Comparison of ENCODE assay signal across 10 cellular contexts in the genomic region with DNA sequence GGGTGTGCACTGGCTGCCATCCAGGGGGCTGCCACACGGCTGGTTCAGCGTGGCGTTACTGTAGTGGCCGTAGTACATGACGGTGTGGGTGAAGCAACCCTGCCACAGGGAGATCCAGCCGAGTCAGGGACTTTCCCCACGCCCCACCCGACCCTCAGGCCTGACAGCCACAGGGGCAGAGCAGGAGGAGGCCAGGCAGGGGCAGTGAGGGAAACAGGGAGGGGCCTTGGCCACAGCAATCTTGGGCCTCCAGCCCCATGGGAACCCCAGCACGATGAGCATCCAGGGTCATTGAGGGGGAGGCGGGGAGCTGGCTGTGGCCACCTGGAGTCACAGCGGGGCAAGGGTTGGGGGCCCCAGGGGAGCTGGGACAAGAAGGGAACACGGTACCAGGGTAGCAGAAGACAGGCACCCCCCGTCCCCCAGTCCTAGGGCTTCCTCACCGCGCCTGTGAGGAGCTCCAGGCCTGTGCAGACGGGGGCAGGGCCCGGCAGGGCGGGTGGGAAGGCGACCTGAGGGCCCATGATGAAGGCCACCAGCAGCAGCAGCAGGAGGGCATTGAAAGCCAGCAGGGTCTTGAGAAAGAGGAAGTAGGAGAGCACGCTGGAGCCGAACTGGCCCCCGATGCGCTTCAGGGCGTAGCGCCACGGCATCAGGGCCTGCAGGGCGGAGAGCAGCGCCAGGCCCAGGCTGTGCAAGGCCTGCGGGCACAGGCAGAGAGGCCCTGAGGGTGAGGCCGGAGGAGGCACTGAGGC. TPM values are rescaled to one million over a fixed set of nuclear protein-coding genes. Genes with fewer than 3 reads are reported as not detected.
DNase-seq lines count a peak whose midpoint lies in the region; ATAC-seq and TF ChIP-seq lines count a peak whose summit lies in the region.
"Had no signal": no experiment of that assay in that cellular context is flagged by ENCODE, and none has a peak within 500 bp of the region (broad histone marks: within the 10 kb centered on the region; RNA-seq: fewer than 3 reads in every experiment).

No MANE protein-coding gene starts in this region.

- peaks cover 56% of the 10 kb centered on the region for H3K4me1 Mint-ChIP-seq in activated CD4-positive, alpha-beta T cell treated with anti-CD3 and anti-CD28 coated beads, Interleukin-2, amount 10 ng/mL, durations not matched to agents 24 days and 14 days
- peaks cover 73% of the 10 kb centered on the region for H3K4me1 Mint-ChIP-seq in activated naive CD4-positive, alpha-beta T cell treated with anti-CD3 and anti-CD28 coated beads, Interleukin-2, amount 50 U/mL, for 24 hours

- H3K27me3 Mint-ChIP-seq in activated CD4-positive, alpha-beta T cell treated with anti-CD3 and anti-CD28 coated beads, Interleukin-2, amount 10 ng/mL, durations not matched to agents 24 days and 14 days: no peaks in the 10 kb centered on the region
- H3K27me3 Mint-ChIP-seq in activated naive CD4-positive, alpha-beta T cell treated with anti-CD3 and anti-CD28 coated beads, Interleukin-2, amount 50 U/mL, for 24 hours: no peaks in the 10 kb centered on the region

- intact Hi-C loops in activated CD4-positive, alpha-beta T cell treated with anti-CD3 and anti-CD28 coated beads, Interleukin-2, amount 10 ng/mL, durations not matched to agents 24 days and 14 days (cut with micrococcal nuclease): no loop called here
- intact Hi-C loops in spleen (cut with DNase I; ENCODE audit: low total_unique reads): no loop called here

- peak overlapping the region in 6 of 8 donors; percentile 23 to 98 (median 94) for H3K4me3 ChIP-seq in spleen

- H3K36me3 ChIP-seq in spleen: peaks cover 0 to 75% (median 63%) of the 10 kb centered on the region in 6 donors

- TF ChIP-seq CTCF in spleen (IDR thresholded peaks at IDR 0.05 in 8 of 11, conservative IDR thresholded peaks at IDR 0.05 in 3 of 11): no peak

- H3K9me3 ChIP-seq in spleen: no peaks in the 10 kb centered on the region

- WGBS in spleen, 5 donors: 32 to 62% (median 40%) methylated on average over 25 to 30 of the region's 30 CpGs

- H3K27ac ChIP-seq in spleen: peak overlapping the region; percentile 87 to 97 (median 94)

- H3K36me3 Mint-ChIP-seq in activated CD4-positive, alpha-beta T cell treated with anti-CD3 and anti-CD28 coated beads, Interleukin-2, amount 10 ng/mL, durations not matched to agents 24 days and 14 days (ENCODE audit: low read depth): peaks cover 58% of the 10 kb centered on the region
- H3K36me3 Mint-ChIP-seq in activated naive CD4-positive, alpha-beta T cell treated with anti-CD3 and anti-CD28 coated beads, Interleukin-2, amount 50 U/mL, for 24 hours: peaks cover 10% of the 10 kb centered on the region

- peaks cover 62 to 100% (median 88%) of the 10 kb centered on the region in 6 donors for H3K4me1 ChIP-seq in spleen

- peak overlapping the region; percentile 87 for H3K4me3 Mint-ChIP-seq in activated CD4-positive, alpha-beta T cell treated with anti-CD3 and anti-CD28 coated beads, Interleukin-2, amount 10 ng/mL, durations not matched to agents 24 days and 14 days
- peak overlapping the region; percentile 65 for H3K4me3 Mint-ChIP-seq in activated naive CD4-positive, alpha-beta T cell treated with anti-CD3 and anti-CD28 coated beads, Interleukin-2, amount 50 U/mL, for 24 hours

- ATAC-seq in HG02571 (IDR thresholded peaks at IDR 0.05; ENCODE audit: unreplicated experiment): no peak

- no peaks in the 10 kb centered on the region for H3K27me3 ChIP-seq in spleen (replicated peaks in 1 of 7)

- H3K27ac Mint-ChIP-seq in activated CD4-positive, alpha-beta T cell treated with anti-CD3 and anti-CD28 coated beads, Interleukin-2, amount 10 ng/mL, durations not matched to agents 24 days and 14 days: peak overlapping the region; percentile 76
- H3K27ac Mint-ChIP-seq in activated naive CD4-positive, alpha-beta T cell treated with anti-CD3 and anti-CD28 coated beads, Interleukin-2, amount 50 U/mL, for 24 hours: no peak overlapping the region

- TF ChIP-seq POLR2A in spleen (IDR thresholded peaks at IDR 0.05): no peak

- DNase-seq in activated CD4-positive, alpha-beta T cell treated with anti-CD3 and anti-CD28 coated beads, Interleukin-2, amount 10 ng/mL, durations not matched to agents 24 days and 14 days: peak; percentile 61
- DNase-seq in activated CD4-positive, alpha-beta T cell treated with anti-CD3 and anti-CD28 coated beads for 1 hour: no peak
- peak in 56 of 76 experiments; percentile 16 to 75 (median 40) for DNase-seq in HUDEP-2 (lab: John Stamatoyannopoulos, UW; ENCODE audit: unreplicated experiment in 76 of 76)
- DNase-seq in spleen: peak; percentile 94
- no peak for DNase-seq in NCI-H82 (lab: John Stamatoyannopoulos, UW)
- DNase-seq in NK-92 treated with Interleukin-12 subunit alpha and Interleukin-12 subunit beta, amount 100 ng/mL, for 24 hours (lab: John Stamatoyannopoulos, UW): no peak

- no peaks in the 10 kb centered on the region for H3K9me3 Mint-ChIP-seq in activated CD4-positive, alpha-beta T cell treated with anti-CD3 and anti-CD28 coated beads, Interleukin-2, amount 10 ng/mL, durations not matched to agents 24 days and 14 days
- H3K9me3 Mint-ChIP-seq in activated naive CD4-positive, alpha-beta T cell treated with anti-CD3 and anti-CD28 coated beads, Interleukin-2, amount 50 U/mL, for 24 hours: no peaks in the 10 kb centered on the region

RNA-seq across cellular contexts. Expression of gene TMC6, which starts 4.3 kb away (rescaled TPM):
- 250 and 251 TPM in 2 replicates for total RNA-seq in activated CD4-positive, alpha-beta T cell treated with anti-CD3 and anti-CD28 coated beads, Interleukin-2, amount 10 ng/mL, durations not matched to agents 24 days and 14 days
- total RNA-seq in spleen: 100 to 1,000 TPM; 169 to 425 (median 354) TPM
- polyA plus RNA-seq in spleen: 100 to 1,000 TPM; 132 to 269 (median 252) TPM
- total RNA-seq: RPMI7951 had no signal

RNA-seq across cellular contexts. Expression of gene TMC8, which starts 6.3 kb away (rescaled TPM):
- 231 and 234 TPM in 2 replicates for total RNA-seq in activated CD4-positive, alpha-beta T cell treated with anti-CD3 and anti-CD28 coated beads, Interleukin-2, amount 10 ng/mL, durations not matched to agents 24 days and 14 days
- total RNA-seq in spleen: 100 to 1,000 TPM; 116 to 222 (median 205) TPM
- 100 to 1,000 TPM; 103 to 191 (median 158) TPM for polyA plus RNA-seq in spleen
- total RNA-seq: RPMI7951 had no signal

RNA-seq across cellular contexts. Expression of gene C17orf99, which starts 21.9 kb away (rescaled TPM):
- total RNA-seq in activated CD4-positive, alpha-beta T cell treated with anti-CD3 and anti-CD28 coated beads, Interleukin-2, amount 10 ng/mL, durations not matched to agents 24 days and 14 days: not detected in 2 replicates
- 1 to 10 TPM in 2 of 7 donors, under 1 TPM in 2, not detected in 3; 0.19 to 3.0 (median 0.95) TPM for total RNA-seq in spleen
- under 1 TPM in 2 of 3 donors, not detected in 1; 0.46 TPM for polyA plus RNA-seq in spleen
- total RNA-seq: A673, RPMI7951 had no signal

RNA-seq across cellular contexts. Expression of gene SYNGR2, which starts 44.1 kb away (rescaled TPM):
- total RNA-seq in activated CD4-positive, alpha-beta T cell treated with anti-CD3 and anti-CD28 coated beads, Interleukin-2, amount 10 ng/mL, durations not matched to agents 24 days and 14 days: 123 and 125 TPM in 2 replicates
- 100 to 1,000 TPM; 107 to 179 (median 137) TPM for total RNA-seq in spleen
- 100 to 1,000 TPM; 152 to 201 (median 170) TPM for polyA plus RNA-seq in spleen

Comparison
In these comparisons a context has a peak if more than half of its experiments do, and no peak if none do; other contexts are left out.
1. DNase-seq: peak in activated CD4-positive, alpha-beta T cell treated with anti-CD3 and anti-CD28 coated beads, Interleukin-2, amount 10 ng/mL, durations not matched to agents 24 days and 14 days (single experiment), HUDEP-2 (56 of 76) and spleen (single experiment); none in activated CD4-positive, alpha-beta T cell treated with anti-CD3 and anti-CD28 coated beads for 1 hour (single experiment), NCI-H82 (single experiment) and NK-92 treated with Interleukin-12 subunit alpha and Interleukin-12 subunit beta, amount 100 ng/mL, for 24 hours (single experiment).